In genomic region chr15:90957791-90958190, GRCh38 we compare ENCODE assay signal across 10 cellular contexts. TPM values are rescaled to one million over a fixed set of nuclear protein-coding genes. Genes with fewer than 3 reads are reported as not detected.
DNase-seq lines count a peak whose midpoint lies in the region; ATAC-seq and TF ChIP-seq lines count a peak whose summit lies in the region.
"Had no signal": no experiment of that assay in that cellular context is flagged by ENCODE, and none has a peak within 500 bp of the region (broad histone marks: within the 10 kb centered on the region; RNA-seq: fewer than 3 reads in every experiment).

No MANE protein-coding gene starts in this region.

- no peak overlapping the region for H2AFZ ChIP-seq in Loucy (ENCODE audit: low read length)

- no peaks in the 10 kb centered on the region for H3K9me3 ChIP-seq in Loucy (ENCODE audit: insufficient read depth, low read depth, low read length)

- intact Hi-C loops in CD14-positive monocyte (cut with micrococcal nuclease) (loop anchor here (2.0 to 10.0 kb wide), 3 partner anchors 67 to 317 kb away; partner anchors contain the start of gene VPS33B (in 1 of the 2)), dorsolateral prefrontal cortex (cut with DNase I) (loop anchor here (2.0 to 10.0 kb wide), 4 partner anchors 67 to 315 kb away; partner anchors contain the start of gene VPS33B (in 1 of the 2))

- H3K4me3 Mint-ChIP-seq in CD14-positive monocyte (peak overlapping the region; percentile 62 to 81), neural crest cell (peak overlapping the region; percentile 88)

- H3K79me2 ChIP-seq in Loucy (ENCODE audit: insufficient read depth, low read length): peaks cover 39% of the 10 kb centered on the region

- peak overlapping the region in 49 of 59 donors; percentile 2 to 94 (median 81) for H3K27ac ChIP-seq in dorsolateral prefrontal cortex

- no peak overlapping the region for H3K9ac ChIP-seq in Loucy (ENCODE audit: low read depth, low read length, poor library complexity, severe bottlenecking)

- peaks cover 8% of the 10 kb centered on the region for H4K20me1 ChIP-seq in Loucy (ENCODE audit: insufficient read depth, low read length, poor library complexity, severe bottlenecking)

- H3K4me1 Mint-ChIP-seq in CD14-positive monocyte: peaks cover 19% of the 10 kb centered on the region
- H3K4me1 Mint-ChIP-seq in neural crest cell: peaks cover 23% of the 10 kb centered on the region

- peaks cover 36% of the 10 kb centered on the region; the same call in 1 of the 2 replicates for H3K36me3 ChIP-seq in Loucy (ENCODE audit: insufficient read depth, low read length)

- H3K27ac Mint-ChIP-seq in CD14-positive monocyte: peak overlapping the region in 1 of 7 donors; percentile 84
- H3K27ac Mint-ChIP-seq in neural crest cell (ENCODE audit: unreplicated experiment): peak overlapping the region; percentile 46

- H3K36me3 Mint-ChIP-seq in CD14-positive monocyte (peaks cover 38 to 52% of the 10 kb centered on the region in 2 donors), neural crest cell (ENCODE audit: low read depth) (peaks cover 14% of the 10 kb centered on the region)

- no peaks in the 10 kb centered on the region for H3K9me2 ChIP-seq in Loucy (replicated peaks; ENCODE audit: low read depth, low read length)

- H3K9me3 Mint-ChIP-seq in CD14-positive monocyte (no peaks in the 10 kb centered on the region), neural crest cell (no peaks in the 10 kb centered on the region)

- no peak for ATAC-seq in GM19328 (IDR thresholded peaks at IDR 0.05; ENCODE audit: unreplicated experiment)
- no peak for ATAC-seq in GM19023 (IDR thresholded peaks at IDR 0.05; ENCODE audit: unreplicated experiment)
- ATAC-seq: HCT116 had no signal

- H3K4me2 ChIP-seq in Loucy (ENCODE audit: low read depth, low read length, poor library complexity, severe bottlenecking): peak overlapping the region; percentile 99

- TF ChIP-seq CTCF in CD14-positive monocyte (IDR thresholded peaks at IDR 0.05) (no peak), Loucy (conservative IDR thresholded peaks at IDR 0.05; ENCODE audit: low read length) (no peak), dorsolateral prefrontal cortex (IDR thresholded peaks at IDR 0.05 in 54 of 56, conservative IDR thresholded peaks at IDR 0.05 in 2 of 56; ENCODE audit: low read depth in 1 of 56, partially characterized antibody in 56 of 56) (peak in 1 of 56 donors; percentile 13), neural crest cell (conservative IDR thresholded peaks at IDR 0.05) (no peak)

- no peak overlapping the region for H3K4me3 ChIP-seq in Loucy (ENCODE audit: low read length, poor library complexity, severe bottlenecking)
- H3K4me3 ChIP-seq in dorsolateral prefrontal cortex: peak overlapping the region; percentile 60 to 89 (median 73)

- H3K27me3 ChIP-seq in Loucy (ENCODE audit: insufficient read depth, low read length, poor library complexity, severe bottlenecking) (no peaks in the 10 kb centered on the region), dorsolateral prefrontal cortex (no peaks in the 10 kb centered on the region)

- no peaks in the 10 kb centered on the region for H3K27me3 Mint-ChIP-seq in CD14-positive monocyte (ENCODE audit: low read depth in 3 of 3)
- peaks cover 3% of the 10 kb centered on the region for H3K27me3 Mint-ChIP-seq in neural crest cell (ENCODE audit: low read depth)

- DNase-seq in CD14-positive monocyte (ENCODE audit: low spot score) (no peak), dorsolateral prefrontal cortex (peak in 1 of 10 donors; percentile 29), neural crest cell (ENCODE audit: low read depth, low spot score) (no peak), COR-L47 (lab: John Stamatoyannopoulos, UW) (no peak), HUDEP-2 (lab: John Stamatoyannopoulos, UW; ENCODE audit: unreplicated experiment in 76 of 76) (no peak)
- DNase-seq: NCI-H1105 treated with DMSO at 0.1 percent for 48 hours had no signal

- no peaks in the 10 kb centered on the region for H3F3A ChIP-seq in Loucy (ENCODE audit: low read depth)

- H3K4me1 ChIP-seq in Loucy (ENCODE audit: insufficient read depth, low read length, poor library complexity, severe bottlenecking): peaks cover 14% of the 10 kb centered on the region

RNA-seq across cellular contexts. Expression of gene RCCD1, which starts 3.1 kb away (rescaled TPM):
- polyA plus RNA-seq in CD14-positive monocyte: 1 to 10 TPM; 1.2 to 1.5 TPM
- total RNA-seq in dorsolateral prefrontal cortex: 10 to 100 TPM; 10.6 to 28.2 (median 18.0) TPM
- total RNA-seq in neural crest cell: 20.6 and 20.9 TPM in 2 replicates

RNA-seq across cellular contexts. Expression of gene UNC45A, which starts 22.7 kb away (rescaled TPM):
- polyA plus RNA-seq in CD14-positive monocyte: 10 to 100 TPM; 30.4 to 42.6 TPM
- total RNA-seq in dorsolateral prefrontal cortex (10 to 100 TPM; 35.1 to 68.4 (median 47.2) TPM), neural crest cell (65.4 and 73.8 TPM in 2 replicates)

RNA-seq across cellular contexts. Expression of gene HDDC3, which starts 25.4 kb away (rescaled TPM):
- 10 to 100 TPM; 14.8 to 19.7 TPM for polyA plus RNA-seq in CD14-positive monocyte
- total RNA-seq in dorsolateral prefrontal cortex (10 to 100 TPM in 119 of 120 experiments, 1 to 10 TPM in 1; 8.6 to 40.8 (median 20.2) TPM), neural crest cell (15.7 and 16.7 TPM in 2 replicates)

RNA-seq across cellular contexts. Expression of gene PRC1, which starts 36.5 kb away (rescaled TPM):
- 1 to 10 TPM; 1.6 to 2.0 TPM for polyA plus RNA-seq in CD14-positive monocyte
- total RNA-seq in dorsolateral prefrontal cortex: 10 to 100 TPM in 94 of 120 experiments, 1 to 10 TPM in 26; 6.7 to 23.2 (median 13.5) TPM
- 160 and 161 TPM in 2 replicates for total RNA-seq in neural crest cell

RNA-seq across cellular contexts. Expression of gene MAN2A2, which starts 54.7 kb away (rescaled TPM):
- polyA plus RNA-seq in CD14-positive monocyte: 1 to 10 TPM; 6.6 to 7.3 TPM
- total RNA-seq in dorsolateral prefrontal cortex: 100 to 1,000 TPM; 152 to 468 (median 226) TPM
- 78.0 and 81.6 TPM in 2 replicates for total RNA-seq in neural crest cell
